32 cellular contexts compared by ENCODE assay signal in the genomic region with DNA sequence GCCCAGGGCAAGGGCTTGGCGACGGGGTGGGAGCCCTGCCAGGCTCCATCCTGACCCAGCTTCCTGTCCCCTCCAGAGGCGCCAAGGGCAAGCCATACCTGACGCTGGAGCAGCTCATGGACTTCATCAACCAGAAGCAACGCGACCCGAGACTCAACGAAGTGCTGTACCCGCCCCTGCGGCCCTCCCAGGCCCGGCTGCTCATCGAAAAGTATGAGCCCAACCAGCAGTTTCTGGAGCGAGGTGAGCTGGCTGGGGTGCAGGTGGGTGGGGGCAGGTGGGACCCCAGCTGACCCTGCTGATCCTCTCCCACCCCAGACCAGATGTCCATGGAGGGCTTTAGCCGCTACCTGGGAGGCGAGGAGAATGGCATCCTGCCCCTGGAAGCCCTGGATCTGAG.
"Had no signal": no experiment of that assay in that cellular context is flagged by ENCODE, and none has a peak within 500 bp of the region (broad histone marks: within the 10 kb centered on the region; RNA-seq: fewer than 3 reads in every experiment).

No MANE protein-coding gene starts in this region.

- ATAC-seq: activated naive CD8-positive, alpha-beta T cell treated with anti-CD3 and anti-CD28 coated beads, Interleukin-2, amount 50 U/mL, for 24 hours; PC-3; WTC11 had no signal

- H3K4me2 ChIP-seq: KMS-11 had no signal

- H3K27ac ChIP-seq: brain microvascular endothelial cell, KMS-11, Peyer's patch had no signal

- H3K27me3 ChIP-seq: brain microvascular endothelial cell, Peyer's patch had no signal

- H3K4me3 ChIP-seq: Peyer's patch had no signal

- H3K9ac ChIP-seq: KMS-11 had no signal

- DNase-seq: activated CD4-positive, alpha-beta memory T cell treated with anti-CD3 and anti-CD28 coated beads for 36 hours; activated CD4-positive, alpha-beta T cell treated with anti-CD3 and anti-CD28 coated beads for 4 hours; activated CD4-positive, alpha-beta T cell treated with anti-CD3 and anti-CD28 coated beads, Interleukin-2, amount 50 U/mL, for 1 hour; activated CD4-positive, CD25-positive, alpha-beta regulatory T cell treated with anti-CD3 and anti-CD28 coated beads, Interleukin-2, amount 50 U/mL, for 72 hours; activated CD8-positive, alpha-beta memory T cell treated with anti-CD3 and anti-CD28 coated beads, Interleukin-2, amount 50 U/mL, for 4 hours; activated effector memory CD4-positive, alpha-beta T cell treated with Interleukin-2 at 50 U/mL for 16 hours; activated naive CD4-positive, alpha-beta T cell treated with anti-CD3 and anti-CD28 coated beads, Interleukin-2, amount 10 ng/mL, durations not matched to agents 7 days and 5 days; activated naive CD8-positive, alpha-beta T cell treated with anti-CD3 and anti-CD28 coated beads, Interleukin-2, amount 50 U/mL, for 24 hours; activated T-cell treated with anti-CD3 and anti-CD28 coated beads for 4 hours; activated T-cell treated with anti-CD3 and anti-CD28 coated beads, Interleukin-2, amount 50 U/mL, for 48 hours; aorta; brain microvascular endothelial cell; central memory CD4-positive, alpha-beta T cell; MM.1S; MV-4-11; NCI-H1092; NCI-H1417; NCI-H146; NCI-H187; NCI-H2029 treated with DMSO at 0.1 percent for 48 hours; NCI-H2107; NCI-H2171; NCI-H510A; NCI-H526; NCI-H748 treated with DMSO at 0.1 percent for 48 hours; NK-92 treated with Interleukin-12 subunit alpha and Interleukin-12 subunit beta, amount 100 ng/mL, for 24 hours; PC-3; Peyer's patch; Right ventricle myocardium superior had no signal

- FAIRE-seq: TTC549 had no signal

- H3K9me3 ChIP-seq: Peyer's patch had no signal
